ENCODE assay signal across 1 cellular context in genomic region chr7:91240546-91240945, GRCh38.
TF ChIP-seq lines count a peak whose summit lies in the region.

No MANE protein-coding gene starts in this region.

TF ChIP-seq in HepG2, 621 proteins besides CTCF, POLR2A, EP300 and RAD21 (continued from another document):
- TF ChIP-seq FOXP1 (IDR thresholded peaks at IDR 0.05) = no peak
- 0 out of 2 replicates have a peak, but pooled peaks have one; percentile 12 for TF ChIP-seq FOXP1 (CRISPR knock-in tag; IDR thresholded peaks at IDR 0.05)
- no peak for TF ChIP-seq KAT7 (CRISPR knock-in tag; IDR thresholded peaks at IDR 0.05; ENCODE audit: borderline replicate concordance)
- TF ChIP-seq EEA1 (CRISPR knock-in tag; IDR thresholded peaks at IDR 0.05; ENCODE audit: borderline replicate concordance) = no peak
- no peak for TF ChIP-seq POLR2AphosphoS5 (IDR thresholded peaks at IDR 0.05; ENCODE audit: low read depth, low read length)
- no peak for TF ChIP-seq ETS1 (CRISPR knock-in tag; IDR thresholded peaks at IDR 0.05)
- no peak for TF ChIP-seq ZFP91 (CRISPR knock-in tag; IDR thresholded peaks at IDR 0.05; ENCODE audit: borderline replicate concordance)
- no peak for TF ChIP-seq USF2 (IDR thresholded peaks at IDR 0.05; ENCODE audit: low read depth, low read length)
- no peak for TF ChIP-seq USF2 (CRISPR knock-in tag; IDR thresholded peaks at IDR 0.05; ENCODE audit: borderline replicate concordance)
- TF ChIP-seq ZNF225 (CRISPR knock-in tag; IDR thresholded peaks at IDR 0.05) = no peak
- TF ChIP-seq SP140L (CRISPR knock-in tag; IDR thresholded peaks at IDR 0.05; ENCODE audit: borderline replicate concordance) = no peak
- peak; percentile 44 for TF ChIP-seq ARID5B (CRISPR knock-in tag; IDR thresholded peaks at IDR 0.05)
- no peak for TF ChIP-seq SKIL (CRISPR knock-in tag; IDR thresholded peaks at IDR 0.05; ENCODE audit: borderline replicate concordance)
- no peak for TF ChIP-seq FOXP4 (CRISPR knock-in tag; IDR thresholded peaks at IDR 0.05)
- TF ChIP-seq CEBPG (CRISPR knock-in tag; IDR thresholded peaks at IDR 0.05) = peak; percentile 86
- no peak for TF ChIP-seq FOXC1 (CRISPR knock-in tag; IDR thresholded peaks at IDR 0.05; ENCODE audit: borderline replicate concordance)
- no peak for TF ChIP-seq WIZ (CRISPR knock-in tag; IDR thresholded peaks at IDR 0.05)
- TF ChIP-seq ISX (CRISPR knock-in tag; conservative IDR thresholded peaks at IDR 0.05) = no peak
- no peak for TF ChIP-seq ZBTB42 (CRISPR knock-in tag; IDR thresholded peaks at IDR 0.05)
- no peak for TF ChIP-seq AFF4 (CRISPR knock-in tag; IDR thresholded peaks at IDR 0.05)
- TF ChIP-seq PITX1 (CRISPR knock-in tag; IDR thresholded peaks at IDR 0.05) = no peak
- TF ChIP-seq ELK4 (CRISPR knock-in tag; IDR thresholded peaks at IDR 0.05; ENCODE audit: borderline replicate concordance) = no peak
- TF ChIP-seq PRDM10 (CRISPR knock-in tag; IDR thresholded peaks at IDR 0.05; ENCODE audit: low read depth) = no peak
